20 cellular contexts compared by ENCODE assay signal in the genomic region with DNA sequence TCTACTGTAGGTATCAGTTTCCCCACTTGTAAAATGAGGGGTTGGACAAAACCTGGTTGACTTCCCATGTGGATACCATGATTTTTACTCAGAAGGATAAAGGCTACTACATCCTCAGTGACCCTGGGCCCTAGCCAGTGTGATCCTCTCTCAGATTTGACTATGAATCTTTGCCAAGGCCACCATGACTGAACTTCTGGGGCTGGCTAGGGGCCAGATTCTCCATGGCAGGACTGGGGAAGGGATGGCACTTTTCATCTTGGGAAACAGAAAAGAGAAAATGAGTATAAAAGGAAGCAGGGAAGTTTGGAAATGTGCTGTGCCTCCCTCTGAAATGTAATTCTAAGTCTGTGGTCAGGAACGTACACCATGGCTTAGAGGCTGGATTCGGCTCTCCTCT. TPM values are rescaled to one million over a fixed set of nuclear protein-coding genes. Genes with fewer than 3 reads are reported as not detected.
"Had no signal": no experiment of that assay in that cellular context is flagged by ENCODE, and none has a peak within 500 bp of the region (broad histone marks: within the 10 kb centered on the region; RNA-seq: fewer than 3 reads in every experiment).

No MANE protein-coding gene starts in this region.

- H3K27ac Mint-ChIP-seq: effector memory CD8-positive, alpha-beta T cell; stimulated activated memory B cell treated with anti-CD40 and anti-IgM and Interleukin-4, amounts not matched to agents 10 μg/mL and 1 μg/mL and 100 μg/mL, for 72 hours had no signal

- H3K9me3 Mint-ChIP-seq: effector memory CD8-positive, alpha-beta T cell had no signal

- H3K9me3 ChIP-seq: gastrocnemius medialis, lower lobe of right lung, neutrophil, pancreas, prostate gland, right atrium auricular region, sigmoid colon, testis, tibial artery, upper lobe of left lung had no signal

- DNase-seq: cerebellar nuclear complex; cortex of kidney; effector memory CD8-positive, alpha-beta T cell; foreskin fibroblast; gastrocnemius medialis; head of caudate nucleus; left ventricle myocardium superior; lower lobe of right lung; pancreas; sigmoid colon; stimulated activated CD4-positive, alpha-beta T cell treated with anti-CD3 and anti-CD28 coated beads, Interleukin-2, amount 100 ng/mL, for 24 hours; stimulated activated CD4-positive, alpha-beta T cell treated with anti-CD3 and anti-CD28 coated beads, Interleukin-4, amount 100 ng/mL, for 24 hours; stimulated activated naive CD8-positive, alpha-beta T cell treated with anti-CD3 and anti-CD28 coated beads, Interleukin-15, Interleukin-2, amounts not matched to agents 100 U/mL and 50 U/mL, for 24 hours; testis; tibial artery; upper lobe of left lung had no signal

- H3K4me3 ChIP-seq: gastrocnemius medialis, lower lobe of right lung, pancreas, prostate gland, right atrium auricular region, sigmoid colon, tibial artery, upper lobe of left lung had no signal

- H3K36me3 ChIP-seq: gastrocnemius medialis, lower lobe of right lung, neutrophil, pancreas, prostate gland, right atrium auricular region, sigmoid colon, tibial artery, upper lobe of left lung had no signal

- H3K36me3 Mint-ChIP-seq: stimulated activated memory B cell treated with anti-CD40 and anti-IgM and Interleukin-4, amounts not matched to agents 10 μg/mL and 1 μg/mL and 100 μg/mL, for 72 hours had no signal

- H3K27me3 ChIP-seq: pancreas, testis had no signal

- H3K27ac ChIP-seq: gastrocnemius medialis, lower lobe of right lung, neutrophil, pancreas, prostate gland, right atrium auricular region, sigmoid colon, testis, tibial artery, upper lobe of left lung had no signal

- ATAC-seq: effector memory CD8-positive, alpha-beta T cell; gastrocnemius medialis; left ventricle myocardium superior; lower lobe of right lung; pancreas; stimulated activated memory B cell treated with anti-CD40 and anti-IgM and Interleukin-4, amounts not matched to agents 10 μg/mL and 1 μg/mL and 100 μg/mL, for 72 hours; stimulated activated naive CD8-positive, alpha-beta T cell treated with anti-CD3 and anti-CD28 coated beads, Interleukin-15, Interleukin-2, amounts not matched to agents 100 U/mL and 50 U/mL, for 24 hours had no signal

RNA-seq across cellular contexts. Expression of gene FSTL4, which starts 1.4 kb away (rescaled TPM):
- total RNA-seq: left ventricle myocardium superior, right atrium auricular region had no signal
